In genomic region chr4:139816856-139817255, GRCh38 we compare ENCODE assay signal across 16 cellular contexts.
A peak's percentile ranks its signal among the peaks of the same experiment; 100 is the strongest.
DNase-seq lines count a peak whose midpoint lies in the region; ATAC-seq and TF ChIP-seq lines count a peak whose summit lies in the region.
"Had no signal": no experiment of that assay in that cellular context is flagged by ENCODE, and none has a peak within 500 bp of the region (broad histone marks: within the 10 kb centered on the region; RNA-seq: fewer than 3 reads in every experiment).

No MANE protein-coding gene starts in this region.

- ATAC-seq in heart left ventricle (no peak), left cardiac atrium (no peak)
- ATAC-seq: activated naive CD8-positive, alpha-beta T cell treated with anti-CD3 and anti-CD28 coated beads, Interleukin-2, amount 50 U/mL, for 24 hours had no signal

- peak overlapping the region; percentile 99 for H3K27ac Mint-ChIP-seq in neural progenitor cell
- H3K27ac Mint-ChIP-seq: activated T-cell treated with anti-CD3 and anti-CD28 coated beads, Interleukin-2, amount 50 U/mL, for 72 hours; memory B cell had no signal

- peaks cover 3% of the 10 kb centered on the region for H3K27me3 Mint-ChIP-seq in neural progenitor cell (ENCODE audit: insufficient read depth, low read depth)
- H3K27me3 Mint-ChIP-seq: activated naive CD8-positive, alpha-beta T cell treated with anti-CD3 and anti-CD28 coated beads, Interleukin-2, amount 50 U/mL, for 24 hours had no signal

- H3K4me3 ChIP-seq in heart left ventricle (peak overlapping the region in 2 of 12 donors; percentile 40 to 63), fibroblast of lung (replicated peaks in 1 of 4; ENCODE audit: control extremely low read depth in 1 of 4, insufficient read depth in 1 of 4, low read depth in 3 of 4, low read length in 4 of 4) (no peak overlapping the region), neural progenitor cell (no peak overlapping the region)

- H3K79me2 ChIP-seq in fibroblast of lung (ENCODE audit: control insufficient read depth, insufficient read depth, low read length) (no peaks in the 10 kb centered on the region), neural progenitor cell (ENCODE audit: low read depth) (no peaks in the 10 kb centered on the region)

- H3K27ac ChIP-seq in heart left ventricle, result peak overlapping the region in 8 of 12 donors; percentile 56 to 88 (median 81)
- H3K27ac ChIP-seq in fibroblast of lung (ENCODE audit: insufficient read depth, low read length), result peak overlapping the region; percentile 77
- peak overlapping the region; percentile 91 for H3K27ac ChIP-seq in neural progenitor cell

- H3K36me3 Mint-ChIP-seq in neural progenitor cell, result peaks cover 8% of the 10 kb centered on the region
- H3K36me3 Mint-ChIP-seq: memory B cell had no signal

- no peaks in the 10 kb centered on the region for H4K20me1 ChIP-seq in fibroblast of lung (ENCODE audit: control insufficient read depth, extremely low read depth, insufficient read depth, low read length)
- H4K20me1 ChIP-seq in neural progenitor cell (ENCODE audit: low read depth), result no peaks in the 10 kb centered on the region

- H3K4me1 Mint-ChIP-seq in neural progenitor cell, result peaks cover 71% of the 10 kb centered on the region

- TF ChIP-seq CTCF in heart left ventricle (IDR thresholded peaks at IDR 0.05) (no peak), fibroblast of lung (conservative IDR thresholded peaks at IDR 0.05 in 1 of 2, IDR thresholded peaks at IDR 0.05 in 1 of 2; ENCODE audit: low read depth in 1 of 2, low read length in 2 of 2) (no peak), neural progenitor cell (IDR thresholded peaks at IDR 0.05) (no peak)

- H3K27me3 ChIP-seq in heart left ventricle, result no peaks in the 10 kb centered on the region
- no peaks in the 10 kb centered on the region for H3K27me3 ChIP-seq in fibroblast of lung (ENCODE audit: control insufficient read depth, insufficient read depth, low read length)
- no peaks in the 10 kb centered on the region for H3K27me3 ChIP-seq in neural progenitor cell
- H3K27me3 ChIP-seq: upper lobe of left lung had no signal

- H3K9ac ChIP-seq in fibroblast of lung (ENCODE audit: insufficient read depth, low read length) (no peak overlapping the region), neural progenitor cell (no peak overlapping the region)

- intact Hi-C loops in heart left ventricle (cut with DNase I), result loop anchor here in 3 of 10 donors (2.0 to 5.0 kb wide), 3 partner anchors 54 to 80 kb away; no protein-coding TSS in a partner anchor
- intact Hi-C loops in left cardiac atrium (cut with DNase I), result loop anchor here in 1 of 2 donors (10.0 kb wide), 1 partner anchor 82 kb away; no protein-coding TSS in a partner anchor

- H3K9me3 Mint-ChIP-seq in neural progenitor cell, result peaks cover 9% of the 10 kb centered on the region
- H3K9me3 Mint-ChIP-seq: activated naive CD8-positive, alpha-beta T cell treated with anti-CD3 and anti-CD28 coated beads, Interleukin-2, amount 50 U/mL, for 24 hours; activated T-cell treated with anti-CD3 and anti-CD28 coated beads, Interleukin-2, amount 50 U/mL, for 72 hours; memory B cell had no signal

- no peak for DNase-seq in heart left ventricle
- DNase-seq in left cardiac atrium, result no peak
- DNase-seq in fibroblast of lung (ENCODE audit: low read depth in 2 of 2), result no peak
- no peak for DNase-seq in neural progenitor cell (ENCODE audit: low spot score)
- DNase-seq in cerebellum (ENCODE audit: low spot score), result no peak
- no peak for DNase-seq in HuH-7.5 (ENCODE audit: low spot score)
- no peak for DNase-seq in SK-N-DZ (ENCODE audit: low spot score)
- DNase-seq in NCI-H2029 (lab: John Stamatoyannopoulos, UW), result no peak
- DNase-seq: activated naive CD8-positive, alpha-beta T cell treated with anti-CD3 and anti-CD28 coated beads, Interleukin-2, amount 50 U/mL, for 24 hours; activated T-cell treated with anti-CD3 and anti-CD28 coated beads, Interleukin-2, amount 50 U/mL, for 72 hours; NCI-H2107; stimulated activated CD4-positive, alpha-beta T cell treated with anti-CD3 and anti-CD28 coated beads, Interleukin-2, amount 100 ng/mL, for 24 hours; stimulated activated CD8-positive, alpha-beta memory T cell treated with anti-CD3 and anti-CD28 coated beads, Interleukin-4, amount 100 ng/mL, for 48 hours; T-helper 2 cell; upper lobe of left lung had no signal

- H3K9me3 ChIP-seq in heart left ventricle (no peaks in the 10 kb centered on the region), fibroblast of lung (ENCODE audit: control insufficient read depth, insufficient read depth, low read depth, low read length) (no peaks in the 10 kb centered on the region), neural progenitor cell (ENCODE audit: low read depth) (peaks cover 4% of the 10 kb centered on the region)
- H3K9me3 ChIP-seq: upper lobe of left lung had no signal

- 91 to 98% (median 96%) methylated on average over 3 of the region's 3 CpGs for WGBS in heart left ventricle, 4 donors

- no peak overlapping the region for H3K4me3 Mint-ChIP-seq in neural progenitor cell
- H3K4me3 Mint-ChIP-seq: memory B cell had no signal

- H3K4me1 ChIP-seq in heart left ventricle (peaks cover 0 to 45% (median 32%) of the 10 kb centered on the region in 12 donors), fibroblast of lung (ENCODE audit: control insufficient read depth, extremely low read depth, insufficient read depth, low read length) (peaks cover 18% of the 10 kb centered on the region), neural progenitor cell (peaks cover 46% of the 10 kb centered on the region)

- H2AFZ ChIP-seq in fibroblast of lung (ENCODE audit: low read length) (no peak overlapping the region), neural progenitor cell (replicated peaks) (no peak overlapping the region)

- no peak for TF ChIP-seq POLR2A in heart left ventricle (IDR thresholded peaks at IDR 0.05)

- no peak overlapping the region for H3K4me2 ChIP-seq in fibroblast of lung (ENCODE audit: extremely low read depth, insufficient read depth, low read length)
- H3K4me2 ChIP-seq in neural progenitor cell, result peak overlapping the region; percentile 69

- H3F3A ChIP-seq in neural progenitor cell (ENCODE audit: low read depth), result peaks cover 37% of the 10 kb centered on the region

- H3K36me3 ChIP-seq in heart left ventricle, result no peaks in the 10 kb centered on the region
- H3K36me3 ChIP-seq in fibroblast of lung (ENCODE audit: control insufficient read depth, insufficient read depth, low read length), result no peaks in the 10 kb centered on the region
- H3K36me3 ChIP-seq in neural progenitor cell, result peaks cover 5% of the 10 kb centered on the region
- H3K36me3 ChIP-seq: upper lobe of left lung had no signal
